8 cellular contexts compared by ENCODE assay signal in the genomic region with DNA sequence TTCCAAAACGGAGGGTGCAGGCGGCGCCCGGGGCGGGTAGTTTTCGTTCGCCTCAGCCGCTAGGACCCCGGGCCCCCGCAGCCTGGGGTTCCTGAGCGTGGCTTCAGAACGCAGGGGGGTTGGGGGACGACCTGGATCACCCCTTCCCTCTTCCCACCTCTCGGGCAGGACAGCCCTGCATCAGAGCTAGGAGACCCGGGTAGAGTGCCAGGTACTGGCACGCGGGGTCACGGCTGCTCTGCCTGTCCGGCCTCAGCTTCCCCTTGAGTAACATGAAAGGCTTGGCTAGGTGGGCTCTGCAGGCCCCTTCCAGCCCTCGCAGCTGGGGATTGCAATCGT. TPM values are rescaled to one million over a fixed set of nuclear protein-coding genes. Genes with fewer than 3 reads are reported as not detected.
DNase-seq lines count a peak whose midpoint lies in the region; ATAC-seq and TF ChIP-seq lines count a peak whose summit lies in the region.

No MANE protein-coding gene starts in this region.

- no peak for TF ChIP-seq CTCF in fibroblast of the aortic adventitia (IDR thresholded peaks at IDR 0.05; ENCODE audit: insufficient read depth, low read length)

- H3K4me3 ChIP-seq in fibroblast of the aortic adventitia (ENCODE audit: low read depth, low read length) = peak overlapping the region; percentile 98

- DNase-seq in fibroblast of the aortic adventitia (ENCODE audit: low read depth) = no peak
- no peak for DNase-seq in sciatic nerve (ENCODE audit: low spot score)
- DNase-seq in SKM-1 treated with dmso at 0.1 percent for 144 hours (lab: John Stamatoyannopoulos, UW; ENCODE audit: unreplicated experiment) = no peak
- no peak for DNase-seq in NCI-H2081 (lab: John Stamatoyannopoulos, UW)
- no peak for DNase-seq in medulla oblongata (ENCODE audit: extremely low spot score)

- ATAC-seq in GM19452 (IDR thresholded peaks at IDR 0.05; ENCODE audit: unreplicated experiment) (peak; percentile 2), SK-N-SH treated with all-trans-retinoic acid at 6 μM for 48 hours (peak; percentile 2; the same call in 2 of the 3 replicates), sciatic nerve (peak; percentile 11), HG03439 (IDR thresholded peaks at IDR 0.05; ENCODE audit: unreplicated experiment) (no peak)

- intact Hi-C loops in sciatic nerve (cut with DNase I) = no loop called here

TF ChIP-seq in SK-N-SH treated with all-trans-retinoic acid at 6 μM for 48 hours, 23 proteins besides CTCF, POLR2A, EP300 and RAD21:
- no peak for TF ChIP-seq ISL1 (CRISPR knock-in tag; IDR thresholded peaks at IDR 0.05)
- no peak for TF ChIP-seq GLIS3 (CRISPR knock-in tag; IDR thresholded peaks at IDR 0.05)
- TF ChIP-seq CREB5 (CRISPR knock-in tag; IDR thresholded peaks at IDR 0.05; ENCODE audit: low read depth) = no peak
- TF ChIP-seq RARB (CRISPR knock-in tag; IDR thresholded peaks at IDR 0.05) = no peak
- TF ChIP-seq ZNF8 (CRISPR knock-in tag; IDR thresholded peaks at IDR 0.05) = no peak
- TF ChIP-seq ESRRG (CRISPR knock-in tag; IDR thresholded peaks at IDR 0.05) = no peak
- TF ChIP-seq, protein P1, sequence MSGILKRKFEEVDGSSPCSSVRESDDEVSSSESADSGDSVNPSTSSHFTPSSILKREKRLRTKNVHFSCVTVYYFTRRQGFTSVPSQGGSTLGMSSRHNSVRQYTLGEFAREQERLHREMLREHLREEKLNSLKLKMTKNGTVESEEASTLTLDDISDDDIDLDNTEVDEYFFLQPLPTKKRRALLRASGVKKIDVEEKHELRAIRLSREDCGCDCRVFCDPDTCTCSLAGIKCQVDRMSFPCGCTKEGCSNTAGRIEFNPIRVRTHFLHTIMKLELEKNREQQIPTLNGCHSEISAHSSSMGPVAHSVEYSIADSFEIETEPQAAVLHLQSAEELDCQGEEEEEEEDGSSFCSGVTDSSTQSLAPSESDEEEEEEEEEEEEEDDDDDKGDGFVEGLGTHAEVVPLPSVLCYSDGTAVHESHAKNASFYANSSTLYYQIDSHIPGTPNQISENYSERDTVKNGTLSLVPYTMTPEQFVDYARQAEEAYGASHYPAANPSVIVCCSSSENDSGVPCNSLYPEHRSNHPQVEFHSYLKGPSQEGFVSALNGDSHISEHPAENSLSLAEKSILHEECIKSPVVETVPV (CRISPR knock-in tag; IDR thresholded peaks at IDR 0.05) = no peak
- TF ChIP-seq ZNF565 (CRISPR knock-in tag; conservative IDR thresholded peaks at IDR 0.05; ENCODE audit: low read depth) = no peak
- no peak for TF ChIP-seq SNAI2 (CRISPR knock-in tag; IDR thresholded peaks at IDR 0.05)
- TF ChIP-seq ZNF70 (CRISPR knock-in tag; IDR thresholded peaks at IDR 0.05) = no peak
- no peak for TF ChIP-seq OSR1 (CRISPR knock-in tag; IDR thresholded peaks at IDR 0.05)
- TF ChIP-seq TSHZ2 (CRISPR knock-in tag; IDR thresholded peaks at IDR 0.05) = no peak
- no peak for TF ChIP-seq ZC3H10 (CRISPR knock-in tag; IDR thresholded peaks at IDR 0.05)
- no peak for TF ChIP-seq ZFP30 (CRISPR knock-in tag; IDR thresholded peaks at IDR 0.05)

RNA-seq across cellular contexts. Expression of gene DFFB, which starts 0.5 kb away (rescaled TPM):
- total RNA-seq in fibroblast of the aortic adventitia (ENCODE audit: low replicate concordance) (3.6 and 7.8 TPM in 2 replicates), sciatic nerve (9.3 TPM)

RNA-seq across cellular contexts. Expression of gene CEP104, which starts 0.7 kb away (rescaled TPM):
- 16.9 and 24.9 TPM in 2 replicates for total RNA-seq in fibroblast of the aortic adventitia (ENCODE audit: low replicate concordance)
- 53.9 TPM for total RNA-seq in sciatic nerve

RNA-seq across cellular contexts. Expression of gene C1orf174, which starts 42.3 kb away (rescaled TPM):
- 13.5 and 35.3 TPM in 2 replicates for total RNA-seq in fibroblast of the aortic adventitia (ENCODE audit: low replicate concordance)
- total RNA-seq in sciatic nerve = 18.6 TPM
